In genomic region chr12:10720974-10721565, GRCh38 we compare ENCODE assay signal across 8 cellular contexts. TPM values are rescaled to one million over a fixed set of nuclear protein-coding genes. Genes with fewer than 3 reads are reported as not detected.
DNase-seq lines count a peak whose midpoint lies in the region; ATAC-seq, FAIRE-seq and TF ChIP-seq lines count a peak whose summit lies in the region.

No MANE protein-coding gene starts in this region.

- no peaks in the 10 kb centered on the region for H3K9me3 ChIP-seq in A673 (ENCODE audit: low read depth, low read length, poor library complexity, severe bottlenecking)
- no peaks in the 10 kb centered on the region for H3K9me3 ChIP-seq in HUES48 (ENCODE audit: control insufficient read depth, insufficient read depth, low read length)
- no peaks in the 10 kb centered on the region for H3K9me3 ChIP-seq in mucosa of rectum (ENCODE audit: control insufficient read depth in 2 of 2, low read length in 2 of 2)

- ATAC-seq in GM19035 (IDR thresholded peaks at IDR 0.05; ENCODE audit: unreplicated experiment) (no peak), GM18909 (IDR thresholded peaks at IDR 0.05; ENCODE audit: poor library complexity, unreplicated experiment) (no peak)

- intact Hi-C loops in A673 (cut with micrococcal nuclease; ENCODE audit: unreplicated experiment), result no loop called here

- H3K36me3 ChIP-seq in A673 (ENCODE audit: insufficient read depth, low read length, poor library complexity, severe bottlenecking) (no peaks in the 10 kb centered on the region), HUES48 (ENCODE audit: control insufficient read depth, insufficient read depth, low read length) (peaks cover 22% of the 10 kb centered on the region), bronchial epithelial cell (ENCODE audit: control insufficient read depth, insufficient read depth, low read length) (peaks cover 2% of the 10 kb centered on the region), mucosa of rectum (ENCODE audit: control insufficient read depth in 2 of 2, insufficient read depth in 2 of 2, low read length in 2 of 2) (peaks cover 0 to 2% of the 10 kb centered on the region in 2 donors)

- H3K4me3 ChIP-seq in A673 (ENCODE audit: low read depth, low read length, poor library complexity, severe bottlenecking) (peak overlapping the region; percentile 93), HUES48 (ENCODE audit: low read depth, low read length) (peak overlapping the region; percentile 97), bronchial epithelial cell (ENCODE audit: low read depth, low read length) (peak overlapping the region; percentile 67), mucosa of rectum (ENCODE audit: low read length in 2 of 2) (peak overlapping the region; percentile 89 to 95)

- H3K27ac ChIP-seq in A673 (ENCODE audit: low read depth, low read length, poor library complexity, severe bottlenecking) (peak overlapping the region; percentile 88), HUES48 (ENCODE audit: low read depth, low read length) (peak overlapping the region; percentile 84), mucosa of rectum (ENCODE audit: low read depth in 2 of 2, low read length in 2 of 2) (peak overlapping the region; percentile 90 to 92)

- CTCF ChIA-PET in A673 (lab: Charles Lee), result no interaction called here

- POLR2A ChIA-PET in A673 (lab: Charles Lee; ENCODE audit: low non-redundant PET), result no interaction called here

- TF ChIP-seq CTCF in A673 (conservative IDR thresholded peaks at IDR 0.05; ENCODE audit: low read depth, low read length), result no peak
- TF ChIP-seq CTCF in bronchial epithelial cell (IDR thresholded peaks at IDR 0.05; ENCODE audit: insufficient read depth, low read length, severe bottlenecking), result no peak
- TF ChIP-seq CTCF in GM10266 (IDR thresholded peaks at IDR 0.05; ENCODE audit: control insufficient read depth, insufficient read depth, low read depth, missing control alignments), result no peak

- peak; percentile 13 for DNase-seq in A673 (ENCODE audit: low spot score)
- DNase-seq in bronchial epithelial cell (ENCODE audit: low read depth), result peak; percentile 17
- no peak for DNase-seq in activated effector memory CD4-positive, alpha-beta T cell treated with Interleukin-2 at 50 U/mL for 16 hours
- no peak for DNase-seq in GM10266 (ENCODE audit: extremely low spot score)

- H3K27me3 ChIP-seq in A673 (replicated peaks; ENCODE audit: insufficient read depth, low read depth, low read length, poor library complexity) (no peaks in the 10 kb centered on the region), HUES48 (ENCODE audit: control insufficient read depth, insufficient read depth, low read length) (peaks cover 8% of the 10 kb centered on the region), bronchial epithelial cell (ENCODE audit: control insufficient read depth, insufficient read depth, low read length) (no peaks in the 10 kb centered on the region), mucosa of rectum (ENCODE audit: control insufficient read depth in 2 of 2, insufficient read depth in 2 of 2, low read length in 2 of 2) (no peaks in the 10 kb centered on the region)

- peaks cover 64% of the 10 kb centered on the region for H3K4me1 ChIP-seq in A673 (ENCODE audit: insufficient read depth, low read length, poor library complexity, severe bottlenecking)
- H3K4me1 ChIP-seq in HUES48 (ENCODE audit: control insufficient read depth, insufficient read depth, low read length), result peaks cover 57% of the 10 kb centered on the region
- H3K4me1 ChIP-seq in mucosa of rectum (ENCODE audit: control insufficient read depth in 2 of 2, insufficient read depth in 2 of 2, low read length in 2 of 2), result peaks cover 16 to 52% of the 10 kb centered on the region in 2 donors

- H3K9ac ChIP-seq in HUES48 (ENCODE audit: low read depth, low read length), result no peak overlapping the region
- H3K9ac ChIP-seq in mucosa of rectum (ENCODE audit: low read depth in 1 of 2, low read length in 2 of 2), result peak overlapping the region; percentile 92 to 94

- no TSS peak for BruUV-seq in A673 (replicated peaks; lab: Mats Ljungman, UMichigan)

- FAIRE-seq in bronchial epithelial cell (lab: Jason Lieb, UNC), result no peak

RNA-seq across cellular contexts. Expression of gene YBX3, which starts 2.1 kb away (rescaled TPM):
- total RNA-seq in A673 (2021) (272 and 288 TPM in 2 replicates), bronchial epithelial cell (134 and 164 TPM in 2 replicates)

RNA-seq across cellular contexts. Expression of gene STYK1, which starts 47.2 kb away (rescaled TPM):
- 0.77 and 0.94 TPM in 2 replicates for total RNA-seq in A673 (2021)
- total RNA-seq in bronchial epithelial cell, result 0.53 and 6.8 TPM in 2 replicates

Comparison
In these comparisons a context has a peak if more than half of its experiments do, and no peak if none do; other contexts are left out.
1. DNase-seq: peak in A673 (single experiment) and bronchial epithelial cell (single experiment); none in activated effector memory CD4-positive, alpha-beta T cell treated with Interleukin-2 at 50 U/mL for 16 hours (single experiment) and GM10266 (single experiment).
2. Peak in every context shown above with its lines, with median percentiles within 50 percentile points of each other: H3K27ac ChIP-seq and H3K4me3 ChIP-seq.